In the genomic region with DNA sequence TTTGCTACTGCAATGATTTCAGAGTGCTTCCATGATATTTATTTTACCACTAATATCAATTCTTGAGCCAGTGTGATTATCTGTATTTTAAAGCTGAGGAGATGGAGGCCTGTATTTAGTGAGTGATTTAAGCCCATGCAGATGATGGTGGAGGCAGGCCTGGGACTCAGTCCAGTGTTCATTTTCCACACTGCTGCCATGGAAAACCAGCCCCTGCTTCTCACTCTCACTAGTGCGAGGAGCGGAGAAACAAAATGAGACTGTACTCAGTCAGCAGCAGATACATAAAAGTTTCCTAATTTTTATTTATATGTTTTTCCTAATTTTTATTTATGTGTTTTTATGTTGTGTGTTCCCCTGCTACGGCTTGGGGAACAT, we compare ENCODE assay signal across 16 cellular contexts. TPM values are rescaled to one million over a fixed set of nuclear protein-coding genes. Genes with fewer than 3 reads are reported as not detected.
DNase-seq lines count a peak whose midpoint lies in the region; ATAC-seq and TF ChIP-seq lines count a peak whose summit lies in the region.
"Had no signal": no experiment of that assay in that cellular context is flagged by ENCODE, and none has a peak within 500 bp of the region (broad histone marks: within the 10 kb centered on the region; RNA-seq: fewer than 3 reads in every experiment).

No MANE protein-coding gene starts in this region.

- no peak overlapping the region for H3K14ac ChIP-seq in mesenchymal stem cell (ENCODE audit: low read length in 2 of 2)

- no peak overlapping the region for H3K23ac ChIP-seq in mesenchymal stem cell (ENCODE audit: low read length in 2 of 2)

- no peaks in the 10 kb centered on the region for H3K27me3 Mint-ChIP-seq in activated T-helper 2 cell treated with anti-CD3 and anti-CD28 coated beads, Interferon-gamma antibody, Interleukin-2, Interleukin-4, amounts not matched to agents 10 μg/mL and 5 μg/mL and 100 μg/mL, durations not matched to agents 14 hours and 24 hours and 36 hours (ENCODE audit: low read depth)
- H3K27me3 Mint-ChIP-seq: B cell; CD4-positive, alpha-beta T cell had no signal

- H3K36me3 ChIP-seq in left ventricle myocardium inferior (no peaks in the 10 kb centered on the region), neutrophil (no peaks in the 10 kb centered on the region), mesenchymal stem cell (ENCODE audit: control insufficient read depth in 1 of 2, insufficient read depth in 2 of 2, low read depth in 1 of 2, low read length in 2 of 2) (no peaks in the 10 kb centered on the region)

- no peak overlapping the region for H3K4me2 ChIP-seq in mesenchymal stem cell (ENCODE audit: low read length, poor library complexity, severe bottlenecking)

- peaks cover 83% of the 10 kb centered on the region for H3K36me3 Mint-ChIP-seq in activated T-helper 2 cell treated with anti-CD3 and anti-CD28 coated beads, Interferon-gamma antibody, Interleukin-2, Interleukin-4, amounts not matched to agents 10 μg/mL and 5 μg/mL and 100 μg/mL, durations not matched to agents 14 hours and 24 hours and 36 hours (ENCODE audit: low read depth)

- H3K4me3 ChIP-seq in left ventricle myocardium inferior (no peak overlapping the region), neutrophil (ENCODE audit: low read depth in 1 of 2, low read length in 1 of 2) (no peak overlapping the region), mesenchymal stem cell (ENCODE audit: insufficient read depth in 1 of 2, low read depth in 1 of 2, low read length in 2 of 2) (no peak overlapping the region)

- TF ChIP-seq CTCF in left ventricle myocardium inferior (IDR thresholded peaks at IDR 0.05; ENCODE audit: borderline replicate concordance), result no peak
- TF ChIP-seq CTCF in neutrophil (IDR thresholded peaks at IDR 0.05), result no peak

- peaks cover 25% of the 10 kb centered on the region for H3K9me3 Mint-ChIP-seq in activated T-helper 2 cell treated with anti-CD3 and anti-CD28 coated beads, Interferon-gamma antibody, Interleukin-2, Interleukin-4, amounts not matched to agents 10 μg/mL and 5 μg/mL and 100 μg/mL, durations not matched to agents 14 hours and 24 hours and 36 hours
- H3K9me3 Mint-ChIP-seq: CD4-positive, alpha-beta T cell had no signal

- H3K79me1 ChIP-seq in mesenchymal stem cell (replicated peaks; ENCODE audit: low read length, poor library complexity, severe bottlenecking), result no peaks in the 10 kb centered on the region

- DNase-seq in left ventricle myocardium inferior (no peak), Right ventricle myocardium superior (no peak), mesenchymal stem cell (no peak)
- no peak for DNase-seq in activated T-helper 2 cell treated with anti-CD3 and anti-CD28 coated beads, Interferon-gamma antibody, Interleukin-2, Interleukin-4, amounts not matched to agents 10 μg/mL and 5 μg/mL and 100 μg/mL, durations not matched to agents 14 hours and 24 hours and 36 hours (ENCODE audit: low spot score)
- DNase-seq: CD4-positive, alpha-beta T cell; EL; H7; NCI-H1048; NCI-H146; NCI-H2081 treated with DMSO at 0.1 percent for 48 hours; NCI-H524; SIG-M5 had no signal

- no peak overlapping the region for H2BK12ac ChIP-seq in mesenchymal stem cell (ENCODE audit: low read length in 2 of 2)

- no peak overlapping the region for H3K4ac ChIP-seq in mesenchymal stem cell (ENCODE audit: low read depth in 1 of 2, low read length in 2 of 2)

- no CpG with 5 or more reads among the region's 3 CpGs for WGBS in mesenchymal stem cell

- no peak overlapping the region for H3K4me3 Mint-ChIP-seq in activated T-helper 2 cell treated with anti-CD3 and anti-CD28 coated beads, Interferon-gamma antibody, Interleukin-2, Interleukin-4, amounts not matched to agents 10 μg/mL and 5 μg/mL and 100 μg/mL, durations not matched to agents 14 hours and 24 hours and 36 hours (ENCODE audit: low read depth)
- H3K4me3 Mint-ChIP-seq: B cell; CD4-positive, alpha-beta T cell had no signal

- H3K9me3 ChIP-seq in left ventricle myocardium inferior (replicated peaks) (no peaks in the 10 kb centered on the region), neutrophil (no peaks in the 10 kb centered on the region), mesenchymal stem cell (ENCODE audit: control insufficient read depth, low read length) (no peaks in the 10 kb centered on the region)

- peak overlapping the region; percentile 10 for H3K27ac ChIP-seq in left ventricle myocardium inferior (replicated peaks)
- peak overlapping the region; percentile 6 for H3K27ac ChIP-seq in neutrophil
- no peak overlapping the region for H3K27ac ChIP-seq in mesenchymal stem cell (ENCODE audit: low read length, poor library complexity, severe bottlenecking)

- H3K27me3 ChIP-seq in left ventricle myocardium inferior (ENCODE audit: low read depth) (no peaks in the 10 kb centered on the region), neutrophil (no peaks in the 10 kb centered on the region), mesenchymal stem cell (ENCODE audit: control insufficient read depth in 1 of 2, insufficient read depth in 1 of 2, low read length in 2 of 2) (no peaks in the 10 kb centered on the region)

- no peak for ATAC-seq in Right ventricle myocardium superior (ENCODE audit: poor library complexity)
- no peak for ATAC-seq in GM21576 (IDR thresholded peaks at IDR 0.05; ENCODE audit: unreplicated experiment)
- no peak for ATAC-seq in GM18502 (IDR thresholded peaks at IDR 0.05; ENCODE audit: poor library complexity, unreplicated experiment)

- no peak overlapping the region for H2BK5ac ChIP-seq in mesenchymal stem cell (ENCODE audit: low read depth, low read length, poor library complexity, severe bottlenecking)

- intact Hi-C loops in left ventricle myocardium inferior (cut with micrococcal nuclease), result no loop called here
- intact Hi-C loops in Right ventricle myocardium superior (cut with DNase I), result no loop called here
- intact Hi-C loops in activated T-helper 2 cell treated with anti-CD3 and anti-CD28 coated beads, Interferon-gamma antibody, Interleukin-2, Interleukin-4, amounts not matched to agents 10 μg/mL and 5 μg/mL and 100 μg/mL, durations not matched to agents 14 hours and 24 hours and 36 hours (cut with micrococcal nuclease), result loop anchor here (5.0 kb wide), 1 partner anchor 35 kb away; a partner anchor contains a TSS

- peaks cover 26% of the 10 kb centered on the region for H3K4me1 ChIP-seq in left ventricle myocardium inferior
- peaks cover 24 to 32% of the 10 kb centered on the region in 2 experiments for H3K4me1 ChIP-seq in neutrophil (ENCODE audit: control insufficient read depth in 1 of 2, insufficient read depth in 1 of 2, low read depth in 1 of 2, low read length in 1 of 2)
- no peaks in the 10 kb centered on the region for H3K4me1 ChIP-seq in mesenchymal stem cell (ENCODE audit: control insufficient read depth, insufficient read depth, low read depth, low read length)

- no peak overlapping the region for H2BK120ac ChIP-seq in mesenchymal stem cell (ENCODE audit: low read depth, low read length)

- H2AK5ac ChIP-seq in mesenchymal stem cell (ENCODE audit: low read length, severe bottlenecking), result no peak overlapping the region

- H3K18ac ChIP-seq in mesenchymal stem cell (ENCODE audit: low read depth in 1 of 2, low read length in 2 of 2), result no peak overlapping the region

- H2AFZ ChIP-seq in mesenchymal stem cell (ENCODE audit: low read depth, low read length), result no peak overlapping the region

- peaks cover 47% of the 10 kb centered on the region for H3K4me1 Mint-ChIP-seq in activated T-helper 2 cell treated with anti-CD3 and anti-CD28 coated beads, Interferon-gamma antibody, Interleukin-2, Interleukin-4, amounts not matched to agents 10 μg/mL and 5 μg/mL and 100 μg/mL, durations not matched to agents 14 hours and 24 hours and 36 hours (ENCODE audit: low read depth)

- H4K8ac ChIP-seq in mesenchymal stem cell (ENCODE audit: low read length), result no peak overlapping the region

- no peak overlapping the region for H2BK15ac ChIP-seq in mesenchymal stem cell (ENCODE audit: low read depth, poor library complexity, severe bottlenecking)

- H4K91ac ChIP-seq in mesenchymal stem cell (ENCODE audit: low read length), result no peak overlapping the region

- H3K27ac Mint-ChIP-seq in activated T-helper 2 cell treated with anti-CD3 and anti-CD28 coated beads, Interferon-gamma antibody, Interleukin-2, Interleukin-4, amounts not matched to agents 10 μg/mL and 5 μg/mL and 100 μg/mL, durations not matched to agents 14 hours and 24 hours and 36 hours, result peak overlapping the region; percentile 68
- H3K27ac Mint-ChIP-seq: B cell; CD4-positive, alpha-beta T cell had no signal

- no peak overlapping the region for H3K9ac ChIP-seq in mesenchymal stem cell (ENCODE audit: low read length)

RNA-seq across cellular contexts. Expression of a gene that starts 32.8 kb away (rescaled TPM):
- total RNA-seq in left ventricle myocardium inferior (3.6 TPM), Right ventricle myocardium superior (2.5 TPM)
- 48.2 and 48.7 TPM in 2 replicates for total RNA-seq in activated T-helper 2 cell treated with anti-CD3 and anti-CD28 coated beads, Interferon-gamma antibody, Interleukin-2, Interleukin-4, amounts not matched to agents 10 μg/mL and 5 μg/mL and 100 μg/mL, durations not matched to agents 14 hours and 24 hours and 36 hours
- 2.2 TPM for polyA plus RNA-seq in mesenchymal stem cell (2013, experiment 1 of 2)
- 2.2 TPM for polyA plus RNA-seq in mesenchymal stem cell (2013, experiment 2 of 2)

Comparison
In these comparisons a context has a peak if more than half of its experiments do, and no peak if none do; other contexts are left out.
1. RNA of a gene that starts 32.8 kb away (total RNA-seq): 48.2 to 48.7 TPM in activated T-helper 2 cell treated with anti-CD3 and anti-CD28 coated beads, Interferon-gamma antibody, Interleukin-2, Interleukin-4, amounts not matched to agents 10 μg/mL and 5 μg/mL and 100 μg/mL, durations not matched to agents 14 hours and 24 hours and 36 hours; 3.6 TPM in left ventricle myocardium inferior (single experiment) and 2.5 TPM in Right ventricle myocardium superior (single experiment); every median in the first group is over 10 times any median in the second.